In the genomic region with DNA sequence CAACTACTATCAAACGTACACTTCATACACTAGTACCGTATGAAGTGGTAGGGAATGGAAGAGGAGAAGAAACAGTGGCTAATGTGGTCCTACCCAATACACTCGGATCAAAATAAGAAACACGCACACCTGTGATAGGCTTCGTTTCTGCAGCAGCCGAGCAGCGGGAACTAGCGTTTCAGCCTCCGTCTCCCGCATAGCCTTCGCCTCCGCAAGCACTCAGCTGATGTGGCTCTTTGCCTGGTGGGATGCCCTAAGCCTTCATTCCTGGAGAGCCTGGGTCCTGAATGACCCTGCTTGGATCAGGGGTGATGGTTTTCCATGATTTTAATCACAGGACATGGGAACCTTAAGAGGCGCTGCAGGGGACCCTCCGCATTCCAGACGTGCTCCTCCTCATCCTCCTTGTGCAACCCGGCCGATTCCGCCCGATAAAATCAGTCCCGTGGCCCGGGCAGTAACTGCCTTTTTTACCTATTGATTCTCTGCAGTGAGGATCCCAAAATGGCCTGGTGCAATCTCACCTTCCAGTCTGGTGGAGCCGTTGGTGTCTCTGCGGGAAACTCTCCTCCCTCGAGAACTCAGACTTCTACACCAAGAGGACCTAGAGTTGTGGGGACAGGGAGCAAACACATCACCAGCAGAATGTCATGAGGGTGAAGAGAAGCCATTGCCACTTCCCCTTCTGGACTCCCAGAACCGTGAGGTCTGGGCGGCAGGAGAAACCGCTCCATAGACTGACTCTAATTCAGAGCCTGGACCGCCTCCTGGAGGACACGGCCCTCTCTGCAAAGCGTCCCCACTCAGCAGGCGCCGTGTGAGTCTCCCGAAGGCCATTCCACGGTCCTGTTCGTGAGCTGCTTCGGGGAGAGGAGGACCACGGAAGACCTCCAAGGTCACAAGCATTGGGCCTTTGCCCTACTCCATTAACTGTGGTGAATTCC, we compare ENCODE assay signal across 13 cellular contexts. TPM values are rescaled to one million over a fixed set of nuclear protein-coding genes. Genes with fewer than 3 reads are reported as not detected.
A peak's percentile ranks its signal among the peaks of the same experiment; 100 is the strongest.
DNase-seq lines count a peak whose midpoint lies in the region; ATAC-seq and TF ChIP-seq lines count a peak whose summit lies in the region.
"Had no signal": no experiment of that assay in that cellular context is flagged by ENCODE, and none has a peak within 500 bp of the region (broad histone marks: within the 10 kb centered on the region; RNA-seq: fewer than 3 reads in every experiment).

No MANE protein-coding gene starts in this region.

- H3K27me3 ChIP-seq in WERI-Rb-1 (ENCODE audit: insufficient read depth, low read depth, severe bottlenecking) (peaks cover 62% of the 10 kb centered on the region), left lung (peaks cover 0 to 18% of the 10 kb centered on the region in 2 donors), testis (no peaks in the 10 kb centered on the region), MM.1S (replicated peaks; ENCODE audit: insufficient read depth, low read length) (peaks cover 84% of the 10 kb centered on the region), smooth muscle cell (ENCODE audit: low read depth) (peaks cover 24% of the 10 kb centered on the region)

- peak; percentile 53 for DNase-seq in activated CD8-positive, alpha-beta memory T cell treated with anti-CD3 and anti-CD28 coated beads for 24 hours
- no peak for DNase-seq in activated CD8-positive, alpha-beta memory T cell treated with anti-CD3 and anti-CD28 coated beads, Interleukin-2, amount 50 U/mL, for 4 hours
- DNase-seq in WERI-Rb-1: peak; percentile 9
- peak; percentile 36 to 68 for DNase-seq in left lung
- peak; percentile 14 for DNase-seq in testis
- DNase-seq in MM.1S: no peak
- DNase-seq in smooth muscle cell (lab: John Stamatoyannopoulos, UW; ENCODE audit: unreplicated experiment): no peak
- no peak for DNase-seq in C1 segment of cervical spinal cord (lab: John Stamatoyannopoulos, UW)
- DNase-seq: activated CD4-positive, alpha-beta T cell treated with anti-CD3 and anti-CD28 coated beads for 36 hours; DMS153; NCI-H187; NCI-H82 had no signal

- no peak overlapping the region for H3K4me2 ChIP-seq in MM.1S (ENCODE audit: low read depth, low read length)
- no peak overlapping the region for H3K4me2 ChIP-seq in smooth muscle cell

- H3K9me2 ChIP-seq in MM.1S (replicated peaks; ENCODE audit: insufficient read depth, low read length): no peaks in the 10 kb centered on the region

- H4K20me1 ChIP-seq in MM.1S (ENCODE audit: insufficient read depth, low read length) (no peaks in the 10 kb centered on the region), smooth muscle cell (ENCODE audit: low read depth) (no peaks in the 10 kb centered on the region)

- H3K36me3 ChIP-seq in WERI-Rb-1: no peaks in the 10 kb centered on the region
- no peaks in the 10 kb centered on the region for H3K36me3 ChIP-seq in left lung
- H3K36me3 ChIP-seq in testis (ENCODE audit: low read depth, missing control alignments): no peaks in the 10 kb centered on the region
- H3K36me3 ChIP-seq in MM.1S (replicated peaks; ENCODE audit: insufficient read depth, low read length): no peaks in the 10 kb centered on the region
- H3K36me3 ChIP-seq in smooth muscle cell (ENCODE audit: low read depth): no peaks in the 10 kb centered on the region
- H3K36me3 ChIP-seq: HAP-1 had no signal

- intact Hi-C loops in left lung (cut with DNase I): no loop called here
- intact Hi-C loops in testis (cut with DNase I; ENCODE audit: low total_unique reads): no loop called here

- TF ChIP-seq CTCF in WERI-Rb-1 (IDR thresholded peaks at IDR 0.05; ENCODE audit: low read depth, low read length): peak; percentile 34
- no peak for TF ChIP-seq CTCF in left lung (IDR thresholded peaks at IDR 0.05)
- TF ChIP-seq CTCF in testis (IDR thresholded peaks at IDR 0.05): no peak
- TF ChIP-seq CTCF in MM.1S (IDR thresholded peaks at IDR 0.05; ENCODE audit: low read length): no peak
- TF ChIP-seq CTCF in smooth muscle cell (IDR thresholded peaks at IDR 0.05; ENCODE audit: borderline replicate concordance, insufficient read depth, poor library complexity, severe bottlenecking): no peak

- H3K9me3 ChIP-seq in WERI-Rb-1 (ENCODE audit: severe bottlenecking) (no peaks in the 10 kb centered on the region), left lung (no peaks in the 10 kb centered on the region), testis (no peaks in the 10 kb centered on the region), MM.1S (replicated peaks; ENCODE audit: insufficient read depth, low read length) (no peaks in the 10 kb centered on the region), smooth muscle cell (replicated peaks; ENCODE audit: low read depth) (no peaks in the 10 kb centered on the region)
- H3K9me3 ChIP-seq: HAP-1 had no signal

- no peaks in the 10 kb centered on the region for H3K4me1 ChIP-seq in left lung
- no peaks in the 10 kb centered on the region for H3K4me1 ChIP-seq in testis
- no peaks in the 10 kb centered on the region for H3K4me1 ChIP-seq in MM.1S (ENCODE audit: low read length)
- H3K4me1 ChIP-seq in smooth muscle cell (ENCODE audit: low read depth): no peaks in the 10 kb centered on the region
- H3K4me1 ChIP-seq: HAP-1 had no signal

- 84 to 85% methylated on average over 34 to 37 of the region's 37 CpGs for WGBS in testis, 2 donors
- 81% methylated on average over 37 of the region's 37 CpGs for WGBS in smooth muscle cell (ENCODE audit: low lambda C conversion rate)

- H2AFZ ChIP-seq in MM.1S (ENCODE audit: low read length) (no peak overlapping the region), smooth muscle cell (ENCODE audit: low read depth) (no peak overlapping the region)

- H3K9ac ChIP-seq in MM.1S (ENCODE audit: low read length) (no peak overlapping the region), smooth muscle cell (ENCODE audit: low read depth) (no peak overlapping the region)

- H3F3A ChIP-seq in MM.1S (ENCODE audit: insufficient read depth, low read length) (no peaks in the 10 kb centered on the region), smooth muscle cell (ENCODE audit: low read depth) (no peaks in the 10 kb centered on the region)

- H3K79me2 ChIP-seq in MM.1S (ENCODE audit: low read length) (no peaks in the 10 kb centered on the region), smooth muscle cell (ENCODE audit: low read depth) (no peaks in the 10 kb centered on the region)

- H3K27ac ChIP-seq in WERI-Rb-1: no peak overlapping the region
- no peak overlapping the region for H3K27ac ChIP-seq in left lung
- H3K27ac ChIP-seq in testis: no peak overlapping the region
- no peak overlapping the region for H3K27ac ChIP-seq in MM.1S (ENCODE audit: low read length)
- H3K27ac ChIP-seq in smooth muscle cell (ENCODE audit: low read depth): no peak overlapping the region

- TF ChIP-seq POLR2A in testis (IDR thresholded peaks at IDR 0.05): no peak

- peak; percentile 49 for ATAC-seq in left lung
- ATAC-seq: activated CD4-positive, alpha-beta T cell treated with anti-CD3 and anti-CD28 coated beads for 36 hours had no signal

- no peak overlapping the region for H3K4me3 ChIP-seq in WERI-Rb-1 (ENCODE audit: low read depth, low read length)
- no peak overlapping the region for H3K4me3 ChIP-seq in left lung
- H3K4me3 ChIP-seq in testis: no peak overlapping the region
- H3K4me3 ChIP-seq in MM.1S (ENCODE audit: low read length): no peak overlapping the region
- no peak overlapping the region for H3K4me3 ChIP-seq in smooth muscle cell
- H3K4me3 ChIP-seq: HAP-1 had no signal

RNA-seq across cellular contexts. Expression of a gene that starts 8.1 kb away (rescaled TPM):
- 1 to 10 TPM; 2.7 to 6.9 TPM for total RNA-seq in left lung
- under 1 TPM; 0.12 to 0.47 TPM for total RNA-seq in testis
- polyA plus RNA-seq in testis (ENCODE audit: insufficient read depth, low read depth, low replicate concordance): 0.88 TPM
- not detected in 2 replicates for total RNA-seq in smooth muscle cell
- not detected in 2 replicates for polyA plus RNA-seq in smooth muscle cell

RNA-seq across cellular contexts. Expression of a gene that starts 8.1 kb away (rescaled TPM):
- 1 to 10 TPM; 4.2 to 6.2 TPM for total RNA-seq in left lung
- total RNA-seq in testis: 1 to 10 TPM; 1.0 to 1.1 TPM
- 1.5 TPM for polyA plus RNA-seq in testis (ENCODE audit: insufficient read depth, low read depth, low replicate concordance)
- not detected in 2 replicates for total RNA-seq in smooth muscle cell
- 0.91 TPM in 1 of 2 replicates, not detected in the other for polyA plus RNA-seq in smooth muscle cell

RNA-seq across cellular contexts. Expression of a gene that starts 23.3 kb away (rescaled TPM):
- total RNA-seq in left lung (1 to 10 TPM in 1 of 2 donors, under 1 TPM in 1; 0.79 to 2.3 TPM), testis (1 to 10 TPM; 4.8 to 5.8 TPM), smooth muscle cell (3.0 TPM in 1 of 2 replicates, not detected in the other)
- polyA plus RNA-seq in testis (ENCODE audit: insufficient read depth, low read depth, low replicate concordance) (1.3 TPM), smooth muscle cell (0.33 TPM in 1 of 2 replicates, not detected in the other)

Comparison
In these comparisons a context has a peak if more than half of its experiments do, and no peak if none do; other contexts are left out.
1. DNase-seq: peak in activated CD8-positive, alpha-beta memory T cell treated with anti-CD3 and anti-CD28 coated beads for 24 hours (single experiment), WERI-Rb-1 (single experiment), left lung (2 of 2) and testis (single experiment); none in activated CD8-positive, alpha-beta memory T cell treated with anti-CD3 and anti-CD28 coated beads, Interleukin-2, amount 50 U/mL, for 4 hours (single experiment), MM.1S (single experiment), smooth muscle cell (single experiment) and C1 segment of cervical spinal cord (0 of 14).